In genomic region chr12:93378373-93379310, GRCh38 we compare ENCODE assay signal across 8 cellular contexts. TPM values are rescaled to one million over a fixed set of nuclear protein-coding genes. Genes with fewer than 3 reads are reported as not detected.
DNase-seq lines count a peak whose midpoint lies in the region; ATAC-seq and TF ChIP-seq lines count a peak whose summit lies in the region.

No MANE protein-coding gene starts in this region.

- H3K27ac ChIP-seq in SJCRH30: peak overlapping the region; percentile 75
- peak overlapping the region; percentile 95 for H3K27ac ChIP-seq in upper lobe of right lung

- H3K4me3 ChIP-seq in SJCRH30 (peak overlapping the region; percentile 83), upper lobe of right lung (peak overlapping the region; percentile 96)

- no peaks in the 10 kb centered on the region for H3K36me3 Mint-ChIP-seq in glutamatergic neuron (ENCODE audit: unreplicated experiment)

- peaks cover 29% of the 10 kb centered on the region for H3K4me1 Mint-ChIP-seq in glutamatergic neuron (ENCODE audit: low read depth, unreplicated experiment)

- H3K36me3 ChIP-seq in SJCRH30: no peaks in the 10 kb centered on the region
- no peaks in the 10 kb centered on the region for H3K36me3 ChIP-seq in upper lobe of right lung

- H3K4me3 Mint-ChIP-seq in glutamatergic neuron (ENCODE audit: unreplicated experiment): peak overlapping the region; percentile 98

- no peaks in the 10 kb centered on the region for H3K9me3 ChIP-seq in SJCRH30 (replicated peaks)
- no peaks in the 10 kb centered on the region for H3K9me3 ChIP-seq in upper lobe of right lung

- ATAC-seq in GM21515 (IDR thresholded peaks at IDR 0.05; ENCODE audit: unreplicated experiment): peak; percentile 33
- ATAC-seq in upper lobe of right lung: peak; percentile 36

- H3K4me1 ChIP-seq in SJCRH30 (peaks cover 5% of the 10 kb centered on the region), upper lobe of right lung (peaks cover 70% of the 10 kb centered on the region)

- H3K27ac Mint-ChIP-seq in glutamatergic neuron (ENCODE audit: unreplicated experiment): peak overlapping the region; percentile 99

- DNase-seq in DMS79 (lab: John Stamatoyannopoulos, UW): peak; percentile 66
- DNase-seq in HuH-7.5 (ENCODE audit: low spot score): peak; percentile 70
- peak; percentile 52 to 68 for DNase-seq in SJCRH30
- peak; percentile 66 for DNase-seq in activated naive CD4-positive, alpha-beta T cell treated with Interleukin-2 at 50 U/mL for 16 hours
- DNase-seq in glutamatergic neuron: peak; percentile 48
- peak in 7 of 10 donors; percentile 17 to 85 (median 32) for DNase-seq in posterior cingulate gyrus
- DNase-seq in upper lobe of right lung: peak; percentile 78

- no peaks in the 10 kb centered on the region for H3K27me3 ChIP-seq in SJCRH30
- no peaks in the 10 kb centered on the region for H3K27me3 ChIP-seq in upper lobe of right lung

- intact Hi-C loops in posterior cingulate gyrus (cut with DNase I): no loop called here
- intact Hi-C loops in upper lobe of right lung (cut with DNase I): no loop called here

- peaks cover 5% of the 10 kb centered on the region for H3K27me3 Mint-ChIP-seq in glutamatergic neuron (ENCODE audit: unreplicated experiment)

- no peaks in the 10 kb centered on the region for H3K9me3 Mint-ChIP-seq in glutamatergic neuron (ENCODE audit: unreplicated experiment)

- TF ChIP-seq CTCF in glutamatergic neuron (IDR thresholded peaks at IDR 0.05; ENCODE audit: partially characterized antibody, unreplicated experiment) (no peak), upper lobe of right lung (IDR thresholded peaks at IDR 0.05) (no peak)

RNA-seq across cellular contexts. Expression of gene NUDT4, which starts 0.9 kb away (rescaled TPM):
- total RNA-seq in SJCRH30 (2014; rRNA removed; shearing (Covaris generic)): 36.7 and 38.8 TPM in 2 replicates
- total RNA-seq in glutamatergic neuron (ENCODE audit: unreplicated experiment): 29.5 TPM
- 52.2 TPM for total RNA-seq in upper lobe of right lung

Comparison
In these comparisons a context has a peak if more than half of its experiments do, and no peak if none do; other contexts are left out.
1. Peak in every context shown above with its lines: DNase-seq, ATAC-seq, H3K4me3 ChIP-seq and H3K27ac ChIP-seq.